Comparison of ENCODE assay signal across 1 cellular context in genomic region chr17:72684405-72685020, GRCh38.
TF ChIP-seq lines count a peak whose summit lies in the region.

No MANE protein-coding gene starts in this region.

TF ChIP-seq in HEK293, 187 proteins besides CTCF, POLR2A, EP300 and RAD21 (continued from another document):
- no peak for TF ChIP-seq HIC1 (tag by site-specific recombination; IDR thresholded peaks at IDR 0.05)
